In genomic region chr4:113209652-113210320, GRCh38 we compare ENCODE assay signal across 31 cellular contexts.
DNase-seq lines count a peak whose midpoint lies in the region; ATAC-seq and TF ChIP-seq lines count a peak whose summit lies in the region.
"Had no signal": no experiment of that assay in that cellular context is flagged by ENCODE, and none has a peak within 500 bp of the region (broad histone marks: within the 10 kb centered on the region; RNA-seq: fewer than 3 reads in every experiment).

No MANE protein-coding gene starts in this region.

- H3K4me1 Mint-ChIP-seq in GM23338 = peaks cover 23% of the 10 kb centered on the region
- no peaks in the 10 kb centered on the region for H3K4me1 Mint-ChIP-seq in natural killer cell treated with Interleukin-12 subunit alpha and Interleukin-12 subunit beta and Interleukin-15 and Interleukin-18, amount 100 ng/mL, for 72 hours (ENCODE audit: low read depth in 2 of 2)

- H3K9ac ChIP-seq in iPS-20b (ENCODE audit: low read depth, low read length) = peak overlapping the region; percentile 5; the same call in 1 of the 2 replicates
- H3K9ac ChIP-seq: parathyroid adenoma, SK-N-SH had no signal

- no peaks in the 10 kb centered on the region for H3K9me2 ChIP-seq in GM23338 (ENCODE audit: insufficient read depth)
- H3K9me2 ChIP-seq: SK-N-SH had no signal

- H3K4me1 ChIP-seq in GM23338 (ENCODE audit: insufficient read depth) (peaks cover 14% of the 10 kb centered on the region), iPS-20b (ENCODE audit: insufficient read depth, low read length) (peaks cover 18% of the 10 kb centered on the region)
- H3K4me1 ChIP-seq: ascending aorta, BE2C, heart left ventricle, parathyroid adenoma, uterus had no signal

- H3K36me3 ChIP-seq in GM23338 (ENCODE audit: insufficient read depth) (no peaks in the 10 kb centered on the region), iPS-20b (ENCODE audit: insufficient read depth, low read depth, low read length) (no peaks in the 10 kb centered on the region)
- H3K36me3 ChIP-seq: ascending aorta, BE2C, heart left ventricle, MG63, thoracic aorta, uterus had no signal

- 0 out of 2 replicates have a peak overlapping the region, but pooled peaks have one; percentile 41 for H3K4me2 ChIP-seq in GM23338
- H3K4me2 ChIP-seq: PC-9, SK-N-SH had no signal

- ATAC-seq in GM23338 (peak; percentile 78), HG03280 (IDR thresholded peaks at IDR 0.05; ENCODE audit: unreplicated experiment) (no peak)
- no peak for ATAC-seq in natural killer cell treated with Interleukin-12 subunit alpha and Interleukin-12 subunit beta and Interleukin-15 and Interleukin-18, amount 100 ng/mL, for 72 hours
- ATAC-seq: activated T-cell treated with anti-CD3 and anti-CD28 coated beads, Interleukin-2, amount 50 U/mL, for 72 hours; heart left ventricle had no signal

- H3K27ac ChIP-seq in GM23338 (ENCODE audit: low read depth) = peak overlapping the region; percentile 64; the same call in 1 of the 2 replicates
- H3K27ac ChIP-seq in iPS-20b (ENCODE audit: low read length) = peak overlapping the region; percentile 90
- H3K27ac ChIP-seq: ascending aorta, heart left ventricle, parathyroid adenoma, PC-9, thoracic aorta, uterus had no signal

- H2AFZ ChIP-seq in GM23338 = no peak overlapping the region
- H2AFZ ChIP-seq: parathyroid adenoma, PC-9 had no signal

- H3K27me3 Mint-ChIP-seq in GM23338 (ENCODE audit: insufficient read depth, low read depth, poor library complexity) = peaks cover 3% of the 10 kb centered on the region
- H3K27me3 Mint-ChIP-seq in natural killer cell treated with Interleukin-12 subunit alpha and Interleukin-12 subunit beta and Interleukin-15 and Interleukin-18, amount 100 ng/mL, for 72 hours = no peaks in the 10 kb centered on the region
- H3K27me3 Mint-ChIP-seq: stimulated activated naive CD8-positive, alpha-beta T cell treated with anti-CD3 and anti-CD28 coated beads, Interleukin-15, Interleukin-2, amounts not matched to agents 100 ng/mL and 50 ng/mL, for 24 hours had no signal

- no peaks in the 10 kb centered on the region for H3K9me3 Mint-ChIP-seq in GM23338
- H3K9me3 Mint-ChIP-seq in natural killer cell treated with Interleukin-12 subunit alpha and Interleukin-12 subunit beta and Interleukin-15 and Interleukin-18, amount 100 ng/mL, for 72 hours = no peaks in the 10 kb centered on the region
- H3K9me3 Mint-ChIP-seq: activated T-cell treated with anti-CD3 and anti-CD28 coated beads, Interleukin-2, amount 50 U/mL, for 72 hours; stimulated activated naive CD8-positive, alpha-beta T cell treated with anti-CD3 and anti-CD28 coated beads, Interleukin-15, Interleukin-2, amounts not matched to agents 100 ng/mL and 50 ng/mL, for 24 hours; T-helper 1 cell treated with Interleukin-12 subunit alpha and Interleukin-12 subunit beta and Interleukin-4 antibody, amounts not matched to agents 30 μg/mL and 1 μg/mL, for 36 hours had no signal

- H3K27ac Mint-ChIP-seq in GM23338 = peak overlapping the region; percentile 73
- H3K27ac Mint-ChIP-seq in natural killer cell treated with Interleukin-12 subunit alpha and Interleukin-12 subunit beta and Interleukin-15 and Interleukin-18, amount 100 ng/mL, for 72 hours = no peak overlapping the region
- H3K27ac Mint-ChIP-seq: activated T-cell treated with anti-CD3 and anti-CD28 coated beads, Interleukin-2, amount 50 U/mL, for 72 hours; stimulated activated naive CD8-positive, alpha-beta T cell treated with anti-CD3 and anti-CD28 coated beads, Interleukin-15, Interleukin-2, amounts not matched to agents 100 ng/mL and 50 ng/mL, for 24 hours; T-helper 1 cell treated with Interleukin-12 subunit alpha and Interleukin-12 subunit beta and Interleukin-4 antibody, amounts not matched to agents 30 μg/mL and 1 μg/mL, for 36 hours had no signal

- peak; percentile 55 for DNase-seq in GM23338 (ENCODE audit: low spot score)
- DNase-seq in astrocyte of the hippocampus (ENCODE audit: low read depth, low spot score) = peak; percentile 21
- DNase-seq in renal cortical epithelial cell (ENCODE audit: low read depth) = peak; percentile 45
- no peak for DNase-seq in iPS-NIHi11 (ENCODE audit: low spot score)
- DNase-seq in natural killer cell treated with Interleukin-12 subunit alpha and Interleukin-12 subunit beta and Interleukin-15 and Interleukin-18, amount 100 ng/mL, for 72 hours (ENCODE audit: low spot score) = no peak
- DNase-seq: activated CD4-positive, alpha-beta T cell treated with anti-CD3 and anti-CD28 coated beads, Interleukin-2, amount 50 U/mL, for 48 hours; activated CD4-positive, CD25-positive, alpha-beta regulatory T cell treated with anti-CD3 and anti-CD28 coated beads, Interleukin-2, amount 50 U/mL, for 72 hours; activated T-cell treated with anti-CD3 and anti-CD28 coated beads, Interleukin-2, amount 50 U/mL, for 72 hours; BE2C; caudate nucleus; cortex of kidney; effector memory CD4-positive, alpha-beta T cell; heart left ventricle; KG1; MG63; NCI-H1417 treated with DMSO at 0.1 percent for 48 hours; NCI-H2029 treated with DMSO at 0.1 percent for 48 hours; NCI-H526; NK-92 treated with Interleukin-12 subunit alpha and Interleukin-12 subunit beta, amount 100 ng/mL, for 24 hours; PC-9; SK-N-SH; stimulated activated CD4-positive, alpha-beta T cell treated with anti-CD3 and anti-CD28 coated beads, Interleukin-1b, Interleukin-23, amount 100 ng/mL, for 48 hours; uterus had no signal

- H3K4me3 Mint-ChIP-seq in GM23338 = no peak overlapping the region
- no peak overlapping the region for H3K4me3 Mint-ChIP-seq in natural killer cell treated with Interleukin-12 subunit alpha and Interleukin-12 subunit beta and Interleukin-15 and Interleukin-18, amount 100 ng/mL, for 72 hours
- H3K4me3 Mint-ChIP-seq: activated T-cell treated with anti-CD3 and anti-CD28 coated beads, Interleukin-2, amount 50 U/mL, for 72 hours; stimulated activated naive CD8-positive, alpha-beta T cell treated with anti-CD3 and anti-CD28 coated beads, Interleukin-15, Interleukin-2, amounts not matched to agents 100 ng/mL and 50 ng/mL, for 24 hours; T-helper 1 cell treated with Interleukin-12 subunit alpha and Interleukin-12 subunit beta and Interleukin-4 antibody, amounts not matched to agents 30 μg/mL and 1 μg/mL, for 36 hours had no signal

- H3K9me3 ChIP-seq in iPS-20b (ENCODE audit: insufficient read depth, low read depth, low read length) = no peaks in the 10 kb centered on the region
- H3K9me3 ChIP-seq: ascending aorta, BE2C, heart left ventricle, MG63, SK-N-SH, thoracic aorta, uterus had no signal

- no peaks in the 10 kb centered on the region for H3K27me3 ChIP-seq in GM23338 (ENCODE audit: insufficient read depth)
- H3K27me3 ChIP-seq in iPS-20b (ENCODE audit: insufficient read depth, low read length) = no peaks in the 10 kb centered on the region
- H3K27me3 ChIP-seq: ascending aorta, BE2C, heart left ventricle, MG63, uterus had no signal

- no peaks in the 10 kb centered on the region for H3F3A ChIP-seq in GM23338 (replicated peaks; ENCODE audit: low read depth)

- H4K20me1 ChIP-seq in GM23338 (replicated peaks; ENCODE audit: insufficient read depth) = no peaks in the 10 kb centered on the region

- TF ChIP-seq CTCF in GM23338 (conservative IDR thresholded peaks at IDR 0.05; ENCODE audit: low read depth in 2 of 2) = no peak

- no peaks in the 10 kb centered on the region for H3K79me2 ChIP-seq in GM23338 (replicated peaks; ENCODE audit: insufficient read depth)
- H3K79me2 ChIP-seq: parathyroid adenoma had no signal

- H3K4me3 ChIP-seq in GM23338 = no peak overlapping the region
- H3K4me3 ChIP-seq in iPS-20b (ENCODE audit: low read length) = no peak overlapping the region; the same call in 1 of the 2 replicates
- H3K4me3 ChIP-seq: ascending aorta, heart left ventricle, lung, MG63, PC-9, thoracic aorta, uterus had no signal

- peaks cover 3% of the 10 kb centered on the region; the same call in 1 of the 3 replicates for H3K36me3 Mint-ChIP-seq in GM23338 (ENCODE audit: low read depth)
- H3K36me3 Mint-ChIP-seq in natural killer cell treated with Interleukin-12 subunit alpha and Interleukin-12 subunit beta and Interleukin-15 and Interleukin-18, amount 100 ng/mL, for 72 hours = no peaks in the 10 kb centered on the region

TF ChIP-seq in GM23338, 12 proteins besides CTCF, POLR2A, EP300 and RAD21 (continues in another document):
- TF ChIP-seq ZNF114 (CRISPR knock-in tag; IDR thresholded peaks at IDR 0.05) (no peak), EZH2 (IDR thresholded peaks at IDR 0.05; ENCODE audit: low read depth, unreplicated experiment) (no peak), ZNF331 (CRISPR knock-in tag; IDR thresholded peaks at IDR 0.05; ENCODE audit: low read depth) (no peak)
- TF ChIP-seq, protein P1, sequence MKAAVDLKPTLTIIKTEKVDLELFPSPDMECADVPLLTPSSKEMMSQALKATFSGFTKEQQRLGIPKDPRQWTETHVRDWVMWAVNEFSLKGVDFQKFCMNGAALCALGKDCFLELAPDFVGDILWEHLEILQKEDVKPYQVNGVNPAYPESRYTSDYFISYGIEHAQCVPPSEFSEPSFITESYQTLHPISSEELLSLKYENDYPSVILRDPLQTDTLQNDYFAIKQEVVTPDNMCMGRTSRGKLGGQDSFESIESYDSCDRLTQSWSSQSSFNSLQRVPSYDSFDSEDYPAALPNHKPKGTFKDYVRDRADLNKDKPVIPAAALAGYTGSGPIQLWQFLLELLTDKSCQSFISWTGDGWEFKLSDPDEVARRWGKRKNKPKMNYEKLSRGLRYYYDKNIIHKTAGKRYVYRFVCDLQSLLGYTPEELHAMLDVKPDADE (IDR thresholded peaks at IDR 0.05) = no peak

Comparison
In these comparisons a context has a peak if more than half of its experiments do, and no peak if none do; other contexts are left out.
1. DNase-seq: peak in GM23338 (single experiment), astrocyte of the hippocampus (single experiment) and renal cortical epithelial cell (single experiment); none in iPS-NIHi11 (single experiment) and natural killer cell treated with Interleukin-12 subunit alpha and Interleukin-12 subunit beta and Interleukin-15 and Interleukin-18, amount 100 ng/mL, for 72 hours (single experiment).